Comparison of ENCODE assay signal across 23 cellular contexts in the genomic region with DNA sequence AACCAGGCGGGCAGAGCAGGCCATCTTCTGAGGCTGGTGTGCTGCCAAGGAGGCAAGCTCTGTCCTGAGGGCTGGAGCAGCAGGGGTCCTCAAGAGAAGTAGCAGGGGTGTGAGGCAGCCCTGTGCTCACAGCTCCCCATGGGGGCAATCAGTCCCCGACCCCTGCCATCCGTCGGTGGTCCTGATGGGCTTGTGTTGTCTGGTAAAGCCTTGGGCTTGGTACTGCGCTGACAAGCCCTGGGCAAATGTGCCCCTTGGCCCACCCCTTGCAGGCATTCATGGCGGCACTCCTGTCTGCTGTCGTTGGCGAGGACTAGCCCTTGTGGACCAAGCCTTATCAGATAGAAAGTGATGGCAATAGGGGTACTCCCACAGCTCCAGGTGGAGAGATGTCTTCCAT.
"Had no signal": no experiment of that assay in that cellular context is flagged by ENCODE, and none has a peak within 500 bp of the region (broad histone marks: within the 10 kb centered on the region; RNA-seq: fewer than 3 reads in every experiment).

No MANE protein-coding gene starts in this region.

- DNase-seq: cerebellar nuclear complex; dermis blood vessel endothelial cell; dorsolateral prefrontal cortex; effector CD4-positive, alpha-beta T cell; effector memory CD4-positive, alpha-beta T cell; foreskin keratinocyte; heart left ventricle; hypothalamus; immature natural killer cell; islet precursor cell; left cardiac atrium; left ventricle myocardium inferior; lower lobe of right lung; mesenchymal stem cell; mucosa of descending colon had no signal

- H3K27ac Mint-ChIP-seq: immature natural killer cell, mesothelial cell of epicardium had no signal

- H3K4me3 Mint-ChIP-seq: immature natural killer cell, mesothelial cell of epicardium had no signal

- H3K4me3 ChIP-seq: coronary artery, dorsolateral prefrontal cortex, esophagus muscularis mucosa, gastroesophageal sphincter, heart left ventricle, hepatocyte, left ventricle myocardium inferior, lower lobe of right lung, mucosa of descending colon had no signal

- FAIRE-seq: colon, endothelial cell of umbilical vein, frontal cortex had no signal

- H3K4me2 ChIP-seq: hepatocyte had no signal

- H3K79me2 ChIP-seq: hepatocyte had no signal

- H3K9me3 ChIP-seq: esophagus muscularis mucosa, gastroesophageal sphincter, heart left ventricle, left ventricle myocardium inferior, lower lobe of right lung, mucosa of descending colon had no signal

- H3K9me3 Mint-ChIP-seq: immature natural killer cell, mesothelial cell of epicardium had no signal

- H3K27ac ChIP-seq: coronary artery, dorsolateral prefrontal cortex, esophagus muscularis mucosa, foreskin keratinocyte, gastroesophageal sphincter, heart left ventricle, hepatocyte, left ventricle myocardium inferior, lower lobe of right lung had no signal

- H2AFZ ChIP-seq: hepatocyte had no signal

- H3K4me1 ChIP-seq: esophagus muscularis mucosa, gastroesophageal sphincter, lower lobe of right lung had no signal

- H3K4me1 Mint-ChIP-seq: mesothelial cell of epicardium had no signal

- H3K27me3 ChIP-seq: dorsolateral prefrontal cortex, esophagus muscularis mucosa, foreskin keratinocyte, gastroesophageal sphincter, heart left ventricle, hepatocyte had no signal

- ATAC-seq: foreskin keratinocyte, gastroesophageal sphincter, left cardiac atrium, lower lobe of right lung, mucosa of descending colon had no signal
